In genomic region chr5:18749716-18750271, GRCh38 we compare ENCODE assay signal across 8 cellular contexts.
DNase-seq lines count a peak whose midpoint lies in the region; ATAC-seq, FAIRE-seq and TF ChIP-seq lines count a peak whose summit lies in the region.
"Not testable (repeated sequence)": the region's sequence is repeated elsewhere in the genome, so short reads cannot be mapped to it uniquely, and the experiment has no call there.

No MANE protein-coding gene starts in this region.

- peaks cover 37% of the 10 kb centered on the region for H3K4me1 Mint-ChIP-seq in activated CD4-positive, alpha-beta T cell treated with anti-CD3 and anti-CD28 coated beads, Interleukin-2, amount 10 ng/mL, durations not matched to agents 24 days and 14 days
- H3K4me1 Mint-ChIP-seq in neural crest cell = not testable (repeated sequence)

- H3K27me3 Mint-ChIP-seq in activated CD4-positive, alpha-beta T cell treated with anti-CD3 and anti-CD28 coated beads, Interleukin-2, amount 10 ng/mL, durations not matched to agents 24 days and 14 days; neural crest cell (ENCODE audit: low read depth): not testable (repeated sequence)

- not testable (repeated sequence) for H3K27ac Mint-ChIP-seq in activated CD4-positive, alpha-beta T cell treated with anti-CD3 and anti-CD28 coated beads, Interleukin-2, amount 10 ng/mL, durations not matched to agents 24 days and 14 days
- peak overlapping the region; percentile 59 for H3K27ac Mint-ChIP-seq in neural crest cell (ENCODE audit: unreplicated experiment)

- ATAC-seq in GM19023 (IDR thresholded peaks at IDR 0.05; ENCODE audit: unreplicated experiment) (peak; percentile 36), GM21526 (IDR thresholded peaks at IDR 0.05; ENCODE audit: low FRiP score, unreplicated experiment) (peak; percentile 37), HG02798 (IDR thresholded peaks at IDR 0.05; ENCODE audit: poor library complexity, unreplicated experiment) (peak; percentile 49), HG03095 (IDR thresholded peaks at IDR 0.05; ENCODE audit: unreplicated experiment) (peak; percentile 43), HG03565 (IDR thresholded peaks at IDR 0.05; ENCODE audit: unreplicated experiment) (peak; percentile 39)

- not testable (repeated sequence) for DNase-seq in GM12892 (ENCODE audit: insufficient read length); neural crest cell (ENCODE audit: low read depth, low spot score)
- DNase-seq in activated CD4-positive, alpha-beta T cell treated with anti-CD3 and anti-CD28 coated beads, Interleukin-2, amount 10 ng/mL, durations not matched to agents 24 days and 14 days = peak; percentile 63

- TF ChIP-seq CTCF in neural crest cell (conservative IDR thresholded peaks at IDR 0.05) = not testable (repeated sequence)

- H3K9me3 Mint-ChIP-seq in activated CD4-positive, alpha-beta T cell treated with anti-CD3 and anti-CD28 coated beads, Interleukin-2, amount 10 ng/mL, durations not matched to agents 24 days and 14 days = not testable (repeated sequence)
- H3K9me3 Mint-ChIP-seq in neural crest cell = peaks cover 11% of the 10 kb centered on the region

- intact Hi-C loops in activated CD4-positive, alpha-beta T cell treated with anti-CD3 and anti-CD28 coated beads, Interleukin-2, amount 10 ng/mL, durations not matched to agents 24 days and 14 days (cut with micrococcal nuclease) = not testable (repeated sequence)

- FAIRE-seq in GM12892 (lab: Jason Lieb, UNC) = peak; percentile 70

- not testable (repeated sequence) for TF ChIP-seq POLR2A in GM12892 (IDR thresholded peaks at IDR 0.05; ENCODE audit: low read depth, low read length)

- H3K4me3 Mint-ChIP-seq in activated CD4-positive, alpha-beta T cell treated with anti-CD3 and anti-CD28 coated beads, Interleukin-2, amount 10 ng/mL, durations not matched to agents 24 days and 14 days; neural crest cell: not testable (repeated sequence)

- not testable (repeated sequence) for H3K36me3 Mint-ChIP-seq in activated CD4-positive, alpha-beta T cell treated with anti-CD3 and anti-CD28 coated beads, Interleukin-2, amount 10 ng/mL, durations not matched to agents 24 days and 14 days (ENCODE audit: low read depth); neural crest cell (ENCODE audit: low read depth)
